In the genomic region with DNA sequence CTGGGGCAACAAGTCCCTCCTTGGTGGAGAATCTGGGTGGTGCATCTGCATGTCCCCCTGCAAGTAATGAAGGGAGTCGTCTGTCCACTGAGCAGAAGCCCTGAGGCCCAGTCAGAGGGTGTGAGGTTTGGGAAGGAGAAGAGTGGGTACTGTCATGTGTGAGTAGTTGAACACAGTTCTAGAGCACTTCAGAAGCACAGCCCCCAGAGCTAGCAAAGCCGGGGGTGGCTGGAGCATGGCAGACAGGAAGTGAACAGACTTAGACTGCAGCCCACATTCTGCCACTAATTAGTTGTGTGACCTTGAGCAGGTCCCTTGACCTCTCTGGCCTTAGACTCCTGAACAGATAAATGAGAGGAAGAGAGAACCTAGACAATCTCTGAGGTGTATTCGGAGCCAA, we compare ENCODE assay signal across 22 cellular contexts.
DNase-seq lines count a peak whose midpoint lies in the region; ATAC-seq, FAIRE-seq and TF ChIP-seq lines count a peak whose summit lies in the region.
"Had no signal": no experiment of that assay in that cellular context is flagged by ENCODE, and none has a peak within 500 bp of the region (broad histone marks: within the 10 kb centered on the region; RNA-seq: fewer than 3 reads in every experiment).

No MANE protein-coding gene starts in this region.

- H3K27me3 ChIP-seq in CD4-positive, alpha-beta memory T cell (ENCODE audit: insufficient read depth, low read length): no peaks in the 10 kb centered on the region
- H3K27me3 ChIP-seq: MG63 had no signal

- no peaks in the 10 kb centered on the region for H3K36me3 Mint-ChIP-seq in CD4-positive, alpha-beta memory T cell
- H3K36me3 Mint-ChIP-seq: CD14-positive monocyte had no signal

- no peaks in the 10 kb centered on the region for H3K27me3 Mint-ChIP-seq in stimulated activated naive CD8-positive, alpha-beta T cell treated with anti-CD3 and anti-CD28 coated beads, Interleukin-15, amount 100 ng/mL, for 72 hours
- no peaks in the 10 kb centered on the region for H3K27me3 Mint-ChIP-seq in CD4-positive, alpha-beta memory T cell

- H3K4me3 ChIP-seq in CD4-positive, alpha-beta memory T cell (ENCODE audit: low read length in 2 of 2): no peak overlapping the region
- H3K4me3 ChIP-seq: K562, MG63 had no signal

- DNase-seq in stimulated activated naive CD8-positive, alpha-beta T cell treated with anti-CD3 and anti-CD28 coated beads, Interleukin-15, Interleukin-2, amounts not matched to agents 100 U/mL and 50 U/mL, for 24 hours: peak; percentile 37
- DNase-seq in stimulated activated naive CD8-positive, alpha-beta T cell treated with anti-CD3 and anti-CD28 coated beads, Interleukin-15, amount 100 ng/mL, for 72 hours: no peak
- peak; percentile 68 for DNase-seq in activated CD8-positive, alpha-beta memory T cell treated with anti-CD3 and anti-CD28 coated beads for 24 hours
- peak; percentile 18 for DNase-seq in left kidney (ENCODE audit: low read depth, low spot score)
- no peak for DNase-seq in D721Med (ENCODE audit: insufficient read length, low spot score)
- DNase-seq in CD4-positive, alpha-beta memory T cell: no peak
- DNase-seq in cortex of kidney (lab: John Stamatoyannopoulos, UW): no peak
- DNase-seq: Caco-2, DMS53, MG63, NCI-H1105, NCI-H345, NCI-H774, SHP77 had no signal

- no peak for ATAC-seq in stimulated activated naive CD8-positive, alpha-beta T cell treated with anti-CD3 and anti-CD28 coated beads, Interleukin-15, Interleukin-2, amounts not matched to agents 100 U/mL and 50 U/mL, for 24 hours
- ATAC-seq in stimulated activated naive CD8-positive, alpha-beta T cell treated with anti-CD3 and anti-CD28 coated beads, Interleukin-15, amount 100 ng/mL, for 72 hours: no peak
- ATAC-seq in HG03457 (IDR thresholded peaks at IDR 0.05; ENCODE audit: unreplicated experiment): no peak
- ATAC-seq: HCT116, K562 had no signal

- H3K9me3 ChIP-seq in CD4-positive, alpha-beta memory T cell (ENCODE audit: control insufficient read depth in 1 of 2, low read length in 2 of 2): no peaks in the 10 kb centered on the region
- H3K9me3 ChIP-seq: Caco-2 had no signal

- intact Hi-C loops in CD4-positive, alpha-beta memory T cell (cut with micrococcal nuclease): loop anchor here (10.0 kb wide), 1 partner anchor 119 kb away; no protein-coding TSS in a partner anchor

- CTCF ChIA-PET in CD4-positive, alpha-beta memory T cell (lab: Charles Lee; ENCODE audit: partially characterized antibody): no interaction called here

- no peak for TF ChIP-seq CTCF in D721Med (IDR thresholded peaks at IDR 0.05; ENCODE audit: insufficient read depth, missing control alignments)

- no peak overlapping the region for H3K27ac ChIP-seq in CD4-positive, alpha-beta memory T cell (ENCODE audit: low read depth, low read length)
- H3K27ac ChIP-seq: HL-60 had no signal

- H3K4me1 ChIP-seq in CD4-positive, alpha-beta memory T cell (ENCODE audit: insufficient read depth, low read length): peaks cover 52% of the 10 kb centered on the region
- H3K4me1 ChIP-seq: Caco-2 had no signal

- POLR2A ChIA-PET in CD4-positive, alpha-beta memory T cell (lab: Charles Lee; ENCODE audit: partially characterized antibody): interaction anchor here (1.6 to 2.8 kb wide), 2 partner anchors 20 to 64 kb away, joined by 4 to 9 read pairs; no protein-coding TSS in a partner anchor

- no peaks in the 10 kb centered on the region for H3K36me3 ChIP-seq in CD4-positive, alpha-beta memory T cell (ENCODE audit: insufficient read depth, low read length)
- H3K36me3 ChIP-seq: MG63 had no signal

- no peak for FAIRE-seq in D721Med (lab: Jason Lieb, UNC)
- FAIRE-seq: A204.1, GM12891, K562, RCC 7860 had no signal

- peak overlapping the region in 1 of 2 donors; percentile 62 for H3K27ac Mint-ChIP-seq in stimulated activated naive CD8-positive, alpha-beta T cell treated with anti-CD3 and anti-CD28 coated beads, Interleukin-15, amount 100 ng/mL, for 72 hours
- no peak overlapping the region for H3K27ac Mint-ChIP-seq in CD4-positive, alpha-beta memory T cell
- H3K27ac Mint-ChIP-seq: CD14-positive monocyte had no signal

- H3K4me3 Mint-ChIP-seq in stimulated activated naive CD8-positive, alpha-beta T cell treated with anti-CD3 and anti-CD28 coated beads, Interleukin-15, amount 100 ng/mL, for 72 hours: peak overlapping the region in 1 of 2 donors; percentile 8
- H3K4me3 Mint-ChIP-seq in CD4-positive, alpha-beta memory T cell: no peak overlapping the region
- H3K4me3 Mint-ChIP-seq: CD14-positive monocyte had no signal

- no peaks in the 10 kb centered on the region for H3K9me3 Mint-ChIP-seq in stimulated activated naive CD8-positive, alpha-beta T cell treated with anti-CD3 and anti-CD28 coated beads, Interleukin-15, amount 100 ng/mL, for 72 hours
- H3K9me3 Mint-ChIP-seq in CD4-positive, alpha-beta memory T cell: peaks cover 0 to 2% (median 0%) of the 10 kb centered on the region in 8 donors

- peaks cover 1% of the 10 kb centered on the region for H3K4me1 Mint-ChIP-seq in stimulated activated naive CD8-positive, alpha-beta T cell treated with anti-CD3 and anti-CD28 coated beads, Interleukin-15, amount 100 ng/mL, for 72 hours
- peaks cover 0 to 8% (median 4%) of the 10 kb centered on the region in 4 donors for H3K4me1 Mint-ChIP-seq in CD4-positive, alpha-beta memory T cell

Comparison
In these comparisons a context has a peak if more than half of its experiments do, and no peak if none do; other contexts are left out.
1. DNase-seq: peak in stimulated activated naive CD8-positive, alpha-beta T cell treated with anti-CD3 and anti-CD28 coated beads, Interleukin-15, Interleukin-2, amounts not matched to agents 100 U/mL and 50 U/mL, for 24 hours (single experiment), activated CD8-positive, alpha-beta memory T cell treated with anti-CD3 and anti-CD28 coated beads for 24 hours (single experiment) and left kidney (single experiment); none in stimulated activated naive CD8-positive, alpha-beta T cell treated with anti-CD3 and anti-CD28 coated beads, Interleukin-15, amount 100 ng/mL, for 72 hours (0 of 2), D721Med (single experiment), CD4-positive, alpha-beta memory T cell (0 of 5) and cortex of kidney (single experiment).